9 cellular contexts compared by ENCODE assay signal in genomic region chr15:72197460-72198409, GRCh38. TPM values are rescaled to one million over a fixed set of nuclear protein-coding genes. Genes with fewer than 3 reads are reported as not detected.
A peak's percentile ranks its signal among the peaks of the same experiment; 100 is the strongest.
DNase-seq lines count a peak whose midpoint lies in the region; ATAC-seq and TF ChIP-seq lines count a peak whose summit lies in the region.
"Had no signal": no experiment of that assay in that cellular context is flagged by ENCODE, and none has a peak within 500 bp of the region (broad histone marks: within the 10 kb centered on the region; RNA-seq: fewer than 3 reads in every experiment).

Gene GRAMD2A, minus strand, starts transcription at chr15:72197787.

- H3K27me3 ChIP-seq in Caco-2 (replicated peaks; ENCODE audit: control insufficient read depth, insufficient read depth, low read length) = no peaks in the 10 kb centered on the region
- H3K27me3 ChIP-seq in esophagus muscularis mucosa = peaks cover 0 to 19% (median 0%) of the 10 kb centered on the region in 4 donors
- H3K27me3 ChIP-seq in upper lobe of right lung = no peaks in the 10 kb centered on the region

- no peak for TF ChIP-seq EP300 in esophagus muscularis mucosa (IDR thresholded peaks at IDR 0.05)

- ATAC-seq in HG02610 (IDR thresholded peaks at IDR 0.05; ENCODE audit: unreplicated experiment) = peak; percentile 33
- ATAC-seq in natural killer cell treated with Interleukin-12 subunit alpha and Interleukin-12 subunit beta and Interleukin-15 and Interleukin-18, amount 100 ng/mL, for 72 hours = peak; percentile 72 to 78
- ATAC-seq in upper lobe of right lung = peak; percentile 78
- ATAC-seq in HG03135 (IDR thresholded peaks at IDR 0.05; ENCODE audit: unreplicated experiment) = no peak

- DNase-seq in Caco-2 (no peak), esophagus muscularis mucosa (ENCODE audit: extremely low spot score) (no peak), upper lobe of right lung (peak; percentile 86), RPMI8226 (no peak)
- peak; percentile 49 to 56 for DNase-seq in activated CD4-positive, alpha-beta T cell treated with anti-CD3 and anti-CD28 coated beads, Interleukin-2, amount 50 U/mL, for 48 hours
- DNase-seq in natural killer cell treated with Interleukin-12 subunit alpha and Interleukin-12 subunit beta and Interleukin-15 and Interleukin-18, amount 100 ng/mL, for 72 hours (ENCODE audit: low spot score) = no peak

- peaks cover 13% of the 10 kb centered on the region; the same call in 1 of the 2 replicates for H3K4me1 ChIP-seq in Caco-2
- H3K4me1 ChIP-seq in esophagus muscularis mucosa = peaks cover 18 to 37% (median 31%) of the 10 kb centered on the region in 4 donors
- peaks cover 19% of the 10 kb centered on the region for H3K4me1 ChIP-seq in upper lobe of right lung

- TF ChIP-seq CTCF in Caco-2 (IDR thresholded peaks at IDR 0.05; ENCODE audit: insufficient read depth in 1 of 2, low read depth in 1 of 2, low read length in 1 of 2, severe bottlenecking in 1 of 2, unreplicated experiment in 1 of 2) = no peak
- TF ChIP-seq CTCF in esophagus muscularis mucosa (IDR thresholded peaks at IDR 0.05) = no peak
- TF ChIP-seq CTCF in upper lobe of right lung (IDR thresholded peaks at IDR 0.05) = no peak

- 36% methylated on average over 22 of the region's 85 CpGs for WGBS in esophagus muscularis mucosa

- H3K27me3 Mint-ChIP-seq in Caco-2 (ENCODE audit: insufficient read depth, unreplicated experiment) = peaks cover 2% of the 10 kb centered on the region
- H3K27me3 Mint-ChIP-seq in natural killer cell treated with Interleukin-12 subunit alpha and Interleukin-12 subunit beta and Interleukin-15 and Interleukin-18, amount 100 ng/mL, for 72 hours = peaks cover 0 to 6% of the 10 kb centered on the region in 2 donors

- H3K36me3 Mint-ChIP-seq in Caco-2 (ENCODE audit: insufficient read depth, unreplicated experiment) = peaks cover 52% of the 10 kb centered on the region
- peaks cover 6% of the 10 kb centered on the region for H3K36me3 Mint-ChIP-seq in natural killer cell treated with Interleukin-12 subunit alpha and Interleukin-12 subunit beta and Interleukin-15 and Interleukin-18, amount 100 ng/mL, for 72 hours

- intact Hi-C loops in Caco-2 (cut with micrococcal nuclease; ENCODE audit: unreplicated experiment) = loop anchor here (2.0 kb wide), 1 partner anchor 33 kb away; the partner anchor contains the start of gene PKM
- intact Hi-C loops in esophagus muscularis mucosa (cut with DNase I) = loop anchor here (2.0 to 5.0 kb wide), 2 partner anchors 35 to 87 kb away; partner anchors contain the start of gene PKM
- intact Hi-C loops in upper lobe of right lung (cut with DNase I) = no loop called here

- POLR2A ChIA-PET in Caco-2 (lab: Charles Lee) = no interaction called here

- H3K9me3 ChIP-seq in Caco-2 = no peaks in the 10 kb centered on the region
- H3K9me3 ChIP-seq in esophagus muscularis mucosa = no peaks in the 10 kb centered on the region
- no peaks in the 10 kb centered on the region for H3K9me3 ChIP-seq in upper lobe of right lung

- H3K4me1 Mint-ChIP-seq in Caco-2 (ENCODE audit: low read depth, unreplicated experiment) = no peaks in the 10 kb centered on the region
- peaks cover under 1 to 19% of the 10 kb centered on the region in 2 donors for H3K4me1 Mint-ChIP-seq in natural killer cell treated with Interleukin-12 subunit alpha and Interleukin-12 subunit beta and Interleukin-15 and Interleukin-18, amount 100 ng/mL, for 72 hours (ENCODE audit: low read depth in 2 of 2)

- no TSS peak for BruUV-seq in Caco-2 (replicated peaks; lab: Mats Ljungman, UMichigan)

- H3K4me3 ChIP-seq in Caco-2 (ENCODE audit: low read depth, low read length) (no peak within 1 kb of the TSS), esophagus muscularis mucosa (peak within 1 kb of the TSS; percentile 57 to 74 (median 60)), upper lobe of right lung (peak within 1 kb of the TSS; percentile 51)

- TF ChIP-seq POLR2A in esophagus muscularis mucosa (IDR thresholded peaks at IDR 0.05; ENCODE audit: low read depth) = no peak

- peak within 1 kb of the TSS; percentile 85 for H3K27ac Mint-ChIP-seq in Caco-2 (ENCODE audit: unreplicated experiment)
- peak within 1 kb of the TSS; percentile 66 to 78 for H3K27ac Mint-ChIP-seq in natural killer cell treated with Interleukin-12 subunit alpha and Interleukin-12 subunit beta and Interleukin-15 and Interleukin-18, amount 100 ng/mL, for 72 hours

- no peak within 1 kb of the TSS for H3K27ac ChIP-seq in esophagus muscularis mucosa (replicated peaks in 1 of 4)
- peak within 1 kb of the TSS; percentile 58 for H3K27ac ChIP-seq in upper lobe of right lung
- H3K27ac ChIP-seq: KMS-11 had no signal

- H3K4me3 Mint-ChIP-seq in Caco-2 (ENCODE audit: unreplicated experiment) = peak within 1 kb of the TSS; percentile 63
- H3K4me3 Mint-ChIP-seq in natural killer cell treated with Interleukin-12 subunit alpha and Interleukin-12 subunit beta and Interleukin-15 and Interleukin-18, amount 100 ng/mL, for 72 hours = peak within 1 kb of the TSS; percentile 58

- H3K36me3 ChIP-seq in Caco-2 (ENCODE audit: control insufficient read depth, insufficient read depth, low read length) (peaks cover 14% of the 10 kb centered on the region), esophagus muscularis mucosa (peaks cover 30 to 45% (median 43%) of the 10 kb centered on the region in 4 donors), upper lobe of right lung (peaks cover 39% of the 10 kb centered on the region)

- CTCF ChIA-PET in Caco-2 (lab: Charles Lee) = interaction anchor here (1.0 kb wide), 1 partner anchor 13 kb away, joined by 3 read pairs; no protein-coding TSS in a partner anchor

- no peaks in the 10 kb centered on the region for H3K9me3 Mint-ChIP-seq in Caco-2 (ENCODE audit: unreplicated experiment)
- no peaks in the 10 kb centered on the region for H3K9me3 Mint-ChIP-seq in natural killer cell treated with Interleukin-12 subunit alpha and Interleukin-12 subunit beta and Interleukin-15 and Interleukin-18, amount 100 ng/mL, for 72 hours

RNA-seq across cellular contexts. Expression of gene GRAMD2A, which starts in this region (rescaled TPM):
- total RNA-seq in Caco-2 (2022) = 1.2 and 2.0 TPM in 2 replicates
- total RNA-seq in esophagus muscularis mucosa = 1 to 10 TPM in 2 of 4 donors, under 1 TPM in 2; 0.33 to 2.5 (median 0.75) TPM
- total RNA-seq in natural killer cell treated with Interleukin-12 subunit alpha and Interleukin-12 subunit beta and Interleukin-15 and Interleukin-18, amount 100 ng/mL, for 72 hours = not detected
- total RNA-seq in upper lobe of right lung = 27.4 TPM

Comparison
In these comparisons a context has a peak if more than half of its experiments do, and no peak if none do; other contexts are left out.
1. Peak in ATAC-seq in natural killer cell treated with Interleukin-12 subunit alpha and Interleukin-12 subunit beta and Interleukin-15 and Interleukin-18, amount 100 ng/mL, for 72 hours; RNA of the gene not detected or under 1 TPM.
2. DNase-seq: peak in activated CD4-positive, alpha-beta T cell treated with anti-CD3 and anti-CD28 coated beads, Interleukin-2, amount 50 U/mL, for 48 hours (2 of 2) and upper lobe of right lung (single experiment); none in Caco-2 (0 of 2), esophagus muscularis mucosa (single experiment), natural killer cell treated with Interleukin-12 subunit alpha and Interleukin-12 subunit beta and Interleukin-15 and Interleukin-18, amount 100 ng/mL, for 72 hours (single experiment) and RPMI8226 (single experiment).